ENCODE assay signal across 8 cellular contexts in the genomic region with DNA sequence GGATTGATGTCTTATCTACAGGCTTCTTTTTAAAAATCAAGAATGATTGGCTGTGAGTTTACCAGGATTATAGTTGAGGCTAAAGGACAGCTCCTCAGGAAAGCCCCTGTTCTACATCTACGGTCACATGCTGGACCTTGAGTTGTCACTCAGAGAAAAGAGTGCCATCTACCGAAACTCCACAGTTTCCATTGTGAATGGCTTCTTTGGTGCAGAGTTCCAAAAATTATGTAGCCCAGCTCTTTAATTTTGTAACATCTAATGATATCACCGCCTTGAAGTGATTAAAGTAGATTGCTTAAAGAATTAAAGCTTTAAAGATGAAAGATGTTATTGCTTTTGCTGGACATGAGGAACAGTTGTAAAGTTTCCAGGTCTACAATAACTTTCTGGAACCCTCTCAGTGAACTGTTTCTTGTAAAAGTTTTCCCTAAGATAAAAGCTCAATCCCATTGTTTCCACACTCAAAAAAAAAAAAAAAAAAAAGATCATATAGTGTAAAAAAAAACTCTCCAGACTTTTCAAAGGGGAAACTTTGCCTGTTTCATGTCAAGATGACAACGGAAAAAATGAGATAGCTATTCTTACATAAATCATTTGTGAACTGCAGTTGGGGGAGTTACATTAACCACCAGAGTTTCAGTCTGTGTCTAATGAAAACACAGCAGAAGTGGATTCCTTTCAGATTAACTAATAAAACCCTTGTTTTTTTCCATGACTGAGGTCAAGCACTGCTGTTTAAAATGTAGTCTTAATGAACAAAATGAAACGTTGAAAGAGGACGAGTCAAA. TPM values are rescaled to one million over a fixed set of nuclear protein-coding genes. Genes with fewer than 3 reads are reported as not detected.
DNase-seq lines count a peak whose midpoint lies in the region; ATAC-seq and TF ChIP-seq lines count a peak whose summit lies in the region.

No MANE protein-coding gene starts in this region.

- TF ChIP-seq CTCF in Panc1 (IDR thresholded peaks at IDR 0.05) (peak; percentile 74), fibroblast of villous mesenchyme (IDR thresholded peaks at IDR 0.05; ENCODE audit: insufficient read depth, low read depth, low read length) (peak; percentile 27)

- POLR2A ChIA-PET in Panc1 (lab: Charles Lee): no interaction called here

- no peak for DNase-seq in activated CD4-positive, alpha-beta T cell treated with anti-CD3 and anti-CD28 coated beads, Interleukin-2, amount 10 ng/mL, durations not matched to agents 24 days and 14 days
- DNase-seq in activated CD4-positive, alpha-beta T cell treated with anti-CD3 and anti-CD28 coated beads for 4 hours: no peak
- no peak for DNase-seq in Panc1 (ENCODE audit: low read depth, low spot score)
- peak; percentile 86 for DNase-seq in fibroblast of villous mesenchyme (ENCODE audit: low read depth)
- DNase-seq in skeletal muscle cell (ENCODE audit: low read depth): no peak
- DNase-seq in AG20443 (ENCODE audit: low spot score): no peak
- DNase-seq in stimulated activated CD4-positive, alpha-beta T cell treated with anti-CD3 and anti-CD28 coated beads, Interleukin-15, amount 100 ng/mL, for 24 hours: no peak

- CTCF ChIA-PET in Panc1 (lab: Charles Lee): interaction anchor here (0.6 to 2.2 kb wide), 6 partner anchors 45 to 562 kb away, joined by 3 to 9 read pairs (median 6); no protein-coding TSS in a partner anchor

- intact Hi-C loops in activated CD4-positive, alpha-beta T cell treated with anti-CD3 and anti-CD28 coated beads, Interleukin-2, amount 10 ng/mL, durations not matched to agents 24 days and 14 days (cut with micrococcal nuclease): loop anchor here (5.0 kb wide), 2 partner anchors 309 to 464 kb away; partner anchors contain the start of gene WDR75
- intact Hi-C loops in Panc1 (cut with micrococcal nuclease; ENCODE audit: unreplicated experiment): no loop called here

- no peaks in the 10 kb centered on the region for H3K27me3 ChIP-seq in Panc1 (ENCODE audit: control insufficient read depth, insufficient read depth, low read length)

- H3K4me3 Mint-ChIP-seq in activated CD4-positive, alpha-beta T cell treated with anti-CD3 and anti-CD28 coated beads, Interleukin-2, amount 10 ng/mL, durations not matched to agents 24 days and 14 days: peak overlapping the region; percentile 25

- H3K4me3 ChIP-seq in Panc1 (ENCODE audit: low read depth in 2 of 2, low read length in 2 of 2) (0 out of 4 replicates have a peak overlapping the region, but pooled peaks of 1 of the 2 experiments have one; percentile 2), fibroblast of villous mesenchyme (ENCODE audit: low read depth, low read length) (peak overlapping the region; percentile 99), skeletal muscle cell (ENCODE audit: low read depth, low read length) (peak overlapping the region; percentile 56)

- peak overlapping the region; percentile 85 for H3K27ac Mint-ChIP-seq in activated CD4-positive, alpha-beta T cell treated with anti-CD3 and anti-CD28 coated beads, Interleukin-2, amount 10 ng/mL, durations not matched to agents 24 days and 14 days

- H3K9me3 ChIP-seq in Panc1 (ENCODE audit: control insufficient read depth, insufficient read depth, low read depth, low read length): no peaks in the 10 kb centered on the region

- peaks cover 4% of the 10 kb centered on the region for H3K27me3 Mint-ChIP-seq in activated CD4-positive, alpha-beta T cell treated with anti-CD3 and anti-CD28 coated beads, Interleukin-2, amount 10 ng/mL, durations not matched to agents 24 days and 14 days

- peak overlapping the region; percentile 70 for H3K27ac ChIP-seq in Panc1 (ENCODE audit: low read length)

- no peaks in the 10 kb centered on the region for H3K9me3 Mint-ChIP-seq in activated CD4-positive, alpha-beta T cell treated with anti-CD3 and anti-CD28 coated beads, Interleukin-2, amount 10 ng/mL, durations not matched to agents 24 days and 14 days

- H3K4me1 Mint-ChIP-seq in activated CD4-positive, alpha-beta T cell treated with anti-CD3 and anti-CD28 coated beads, Interleukin-2, amount 10 ng/mL, durations not matched to agents 24 days and 14 days: peaks cover 9% of the 10 kb centered on the region

- ATAC-seq in HG02678 (IDR thresholded peaks at IDR 0.05; ENCODE audit: unreplicated experiment): peak; percentile 87
- ATAC-seq in Panc1: peak; percentile 89

- peaks cover 21% of the 10 kb centered on the region; the same call in 1 of the 2 replicates for H3K4me1 ChIP-seq in Panc1 (ENCODE audit: control insufficient read depth, insufficient read depth, low read length)

- in situ Hi-C loops in Panc1 (cut with HindIII; ENCODE audit: low pct_unique_long_range_greater_than_20kb, low sequenced_read_pairs): no loop called here

- H3K36me3 ChIP-seq in Panc1 (ENCODE audit: control insufficient read depth, insufficient read depth, low read length): no peaks in the 10 kb centered on the region; the same call in 1 of the 2 replicates

- BruUV-seq in Panc1 (replicated peaks; lab: Mats Ljungman, UMichigan): no TSS peak

- no peaks in the 10 kb centered on the region for H3K36me3 Mint-ChIP-seq in activated CD4-positive, alpha-beta T cell treated with anti-CD3 and anti-CD28 coated beads, Interleukin-2, amount 10 ng/mL, durations not matched to agents 24 days and 14 days (ENCODE audit: low read depth)

RNA-seq across cellular contexts. Expression of gene COL3A1, which starts 4.3 kb away (rescaled TPM):
- 0.09 TPM in 1 of 2 replicates, not detected in the other for total RNA-seq in activated CD4-positive, alpha-beta T cell treated with anti-CD3 and anti-CD28 coated beads, Interleukin-2, amount 10 ng/mL, durations not matched to agents 24 days and 14 days
- total RNA-seq in Panc1 (2021; ENCODE audit: unreplicated experiment) (6.9 TPM), fibroblast of villous mesenchyme (3,024 and 3,294 TPM in 2 replicates)
- 5.7 TPM for polyA plus RNA-seq in Panc1 (2012; ENCODE audit: insufficient read length)

Comparison
In these comparisons a context has a peak if more than half of its experiments do, and no peak if none do; other contexts are left out.
1. RNA of gene COL3A1, which starts 4.3 kb away (total RNA-seq): 3,024 to 3,294 TPM in fibroblast of villous mesenchyme; 6.9 TPM in Panc1 (single experiment) and 0.09 TPM in activated CD4-positive, alpha-beta T cell treated with anti-CD3 and anti-CD28 coated beads, Interleukin-2, amount 10 ng/mL, durations not matched to agents 24 days and 14 days; every median in the first group is over 100 times any median in the second.